32 cellular contexts compared by ENCODE assay signal in genomic region chr12:101933866-101934514, GRCh38. TPM values are rescaled to one million over a fixed set of nuclear protein-coding genes. Genes with fewer than 3 reads are reported as not detected.
DNase-seq lines count a peak whose midpoint lies in the region; ATAC-seq and TF ChIP-seq lines count a peak whose summit lies in the region.
"Had no signal": no experiment of that assay in that cellular context is flagged by ENCODE, and none has a peak within 500 bp of the region (broad histone marks: within the 10 kb centered on the region; RNA-seq: fewer than 3 reads in every experiment).

No MANE protein-coding gene starts in this region.

- no peaks in the 10 kb centered on the region for H4K20me1 ChIP-seq in mammary epithelial cell (ENCODE audit: insufficient read depth, low read length)

- H3K4me1 ChIP-seq in psoas muscle: no peaks in the 10 kb centered on the region
- H3K4me1 ChIP-seq in aorta (ENCODE audit: control insufficient read depth in 1 of 2, insufficient read depth in 2 of 2, low read length in 2 of 2): no peaks in the 10 kb centered on the region
- peaks cover 26% of the 10 kb centered on the region for H3K4me1 ChIP-seq in mammary epithelial cell (ENCODE audit: insufficient read depth, low read length)
- H3K4me1 ChIP-seq: ascending aorta, Caco-2, prostate gland had no signal

- no peaks in the 10 kb centered on the region for H3K27me3 ChIP-seq in psoas muscle (ENCODE audit: insufficient read depth in 3 of 3, low read length in 2 of 3)
- H3K27me3 ChIP-seq in aorta (ENCODE audit: control insufficient read depth in 1 of 2, insufficient read depth in 2 of 2, low read length in 1 of 2): no peaks in the 10 kb centered on the region
- no peaks in the 10 kb centered on the region for H3K27me3 ChIP-seq in mammary epithelial cell (ENCODE audit: insufficient read depth, low read length)
- H3K27me3 ChIP-seq: ascending aorta, cardiac muscle cell, foreskin keratinocyte, neutrophil had no signal

- no peaks in the 10 kb centered on the region for H3K79me2 ChIP-seq in mammary epithelial cell (ENCODE audit: insufficient read depth, low read length)

- 59 to 70% (median 61%) methylated on average over 5 of the region's 5 CpGs for WGBS in psoas muscle, 3 donors
- 62 to 65% methylated on average over 5 of the region's 5 CpGs for WGBS in aorta, 2 donors
- WGBS in mammary epithelial cell (ENCODE audit: low coverage, missing lambda C conversion rate): 65% methylated on average over 5 of the region's 5 CpGs

- dilution Hi-C loops in mammary epithelial cell (cut with HindIII; ENCODE audit: low sequenced_read_pairs): no loop called here

- H3K9ac ChIP-seq in mammary epithelial cell (ENCODE audit: insufficient read depth, low read length): no peak overlapping the region

- no peak for TF ChIP-seq POLR2A in erythroblast (IDR thresholded peaks at IDR 0.05; ENCODE audit: low read length)

- peaks cover 35% of the 10 kb centered on the region for H3K4me1 Mint-ChIP-seq in stimulated activated naive CD8-positive, alpha-beta T cell treated with anti-CD3 and anti-CD28 coated beads, Interleukin-15, Interleukin-2, amounts not matched to agents 100 ng/mL and 50 ng/mL, for 24 hours (ENCODE audit: low read depth)
- peaks cover 2% of the 10 kb centered on the region for H3K4me1 Mint-ChIP-seq in T-helper 17 cell
- H3K4me1 Mint-ChIP-seq: activated naive CD4-positive, alpha-beta T cell treated with anti-CD3 and anti-CD28 coated beads, Interleukin-2, amount 50 U/mL, for 24 hours had no signal

- H3K27ac ChIP-seq in psoas muscle (no peak overlapping the region), aorta (ENCODE audit: low read depth in 1 of 2, low read length in 2 of 2) (no peak overlapping the region), mammary epithelial cell (ENCODE audit: insufficient read depth, low read depth, low read length) (no peak overlapping the region)
- H3K27ac ChIP-seq: cardiac muscle cell, foreskin keratinocyte, neutrophil, prostate gland, SK-N-MC had no signal

- H3K27me3 Mint-ChIP-seq in stimulated activated naive CD8-positive, alpha-beta T cell treated with anti-CD3 and anti-CD28 coated beads, Interleukin-15, Interleukin-2, amounts not matched to agents 100 ng/mL and 50 ng/mL, for 24 hours: no peaks in the 10 kb centered on the region
- H3K27me3 Mint-ChIP-seq in T-helper 17 cell: peaks cover 81% of the 10 kb centered on the region
- H3K27me3 Mint-ChIP-seq: activated CD4-positive, alpha-beta memory T cell treated with anti-CD3 and anti-CD28 coated beads, Interleukin-2, amount 10 ng/mL, durations not matched to agents 7 days and 5 days had no signal

- no peaks in the 10 kb centered on the region for H3K9me3 Mint-ChIP-seq in stimulated activated naive CD8-positive, alpha-beta T cell treated with anti-CD3 and anti-CD28 coated beads, Interleukin-15, Interleukin-2, amounts not matched to agents 100 ng/mL and 50 ng/mL, for 24 hours
- H3K9me3 Mint-ChIP-seq: activated CD4-positive, alpha-beta memory T cell treated with anti-CD3 and anti-CD28 coated beads, Interleukin-2, amount 10 ng/mL, durations not matched to agents 7 days and 5 days; activated naive CD4-positive, alpha-beta T cell treated with anti-CD3 and anti-CD28 coated beads, Interleukin-2, amount 50 U/mL, for 24 hours; activated T-helper 2 cell treated with anti-CD3 and anti-CD28 coated beads, Interferon-gamma antibody, Interleukin-2, Interleukin-4, amounts not matched to agents 10 μg/mL and 5 μg/mL and 100 μg/mL, durations not matched to agents 14 hours and 24 hours and 36 hours; HFFc6 had no signal

- no peak overlapping the region for H3K4me2 ChIP-seq in mammary epithelial cell (ENCODE audit: insufficient read depth, low read depth, low read length)

- ATAC-seq in stimulated activated naive CD8-positive, alpha-beta T cell treated with anti-CD3 and anti-CD28 coated beads, Interleukin-15, Interleukin-2, amounts not matched to agents 100 U/mL and 50 U/mL, for 24 hours: no peak
- ATAC-seq in T-helper 17 cell: no peak
- ATAC-seq in psoas muscle: peak in 3 of 4 donors; percentile 28 to 45 (median 29)
- ATAC-seq in aorta (ENCODE audit: low FRiP score): peak; percentile 19
- ATAC-seq: foreskin keratinocyte had no signal

- H3K4me3 ChIP-seq in psoas muscle (no peak overlapping the region), aorta (ENCODE audit: low read length in 2 of 2) (no peak overlapping the region), mammary epithelial cell (replicated peaks in 1 of 3; ENCODE audit: insufficient read depth in 1 of 3, low read depth in 2 of 3, low read length in 3 of 3) (no peak overlapping the region)
- H3K4me3 ChIP-seq: ascending aorta, cardiac muscle cell, coronary artery, prostate gland, SK-N-MC, skin epidermis had no signal

- CTCF ChIA-PET in mammary epithelial cell (lab: Charles Lee; ENCODE audit: low non-redundant PET): no interaction called here

- no peak for TF ChIP-seq CTCF in psoas muscle (IDR thresholded peaks at IDR 0.05)
- no peak for TF ChIP-seq CTCF in mammary epithelial cell (conservative IDR thresholded peaks at IDR 0.05 in 1 of 2, IDR thresholded peaks at IDR 0.05 in 1 of 2; ENCODE audit: extremely low read depth in 1 of 2, insufficient read depth in 1 of 2, low read depth in 1 of 2, low read length in 2 of 2)

- no peak overlapping the region for H3K4me3 Mint-ChIP-seq in stimulated activated naive CD8-positive, alpha-beta T cell treated with anti-CD3 and anti-CD28 coated beads, Interleukin-15, Interleukin-2, amounts not matched to agents 100 ng/mL and 50 ng/mL, for 24 hours
- no peak overlapping the region for H3K4me3 Mint-ChIP-seq in T-helper 17 cell
- H3K4me3 Mint-ChIP-seq: activated CD4-positive, alpha-beta memory T cell treated with anti-CD3 and anti-CD28 coated beads, Interleukin-2, amount 10 ng/mL, durations not matched to agents 7 days and 5 days; activated naive CD4-positive, alpha-beta T cell treated with anti-CD3 and anti-CD28 coated beads, Interleukin-2, amount 50 U/mL, for 24 hours; HFFc6 had no signal

- H3K9me3 ChIP-seq in T-helper 17 cell (ENCODE audit: control insufficient read depth, low read length, poor library complexity, severe bottlenecking) (no peaks in the 10 kb centered on the region), psoas muscle (no peaks in the 10 kb centered on the region), aorta (ENCODE audit: control insufficient read depth, low read length) (no peaks in the 10 kb centered on the region), mammary epithelial cell (replicated peaks; ENCODE audit: insufficient read depth, low read length) (no peaks in the 10 kb centered on the region)
- H3K9me3 ChIP-seq: ascending aorta, Caco-2, neutrophil, prostate gland had no signal

- no peak for DNase-seq in stimulated activated naive CD8-positive, alpha-beta T cell treated with anti-CD3 and anti-CD28 coated beads, Interleukin-15, Interleukin-2, amounts not matched to agents 100 U/mL and 50 U/mL, for 24 hours
- no peak for DNase-seq in T-helper 17 cell
- DNase-seq in psoas muscle: peak; percentile 48 to 64
- no peak for DNase-seq in aorta
- no peak for DNase-seq in NCI-H524 treated with DMSO at 0.1 percent for 48 hours (lab: John Stamatoyannopoulos, UW)
- no peak for DNase-seq in erythroblast (lab: John Stamatoyannopoulos, UW)
- DNase-seq in mammary epithelial cell: no peak
- DNase-seq: activated CD4-positive, alpha-beta memory T cell treated with anti-CD3 and anti-CD28 coated beads, Interleukin-2, amount 10 ng/mL, durations not matched to agents 7 days and 5 days; activated CD4-positive, alpha-beta T cell treated with anti-CD3 and anti-CD28 coated beads for 1 hour; activated CD8-positive, alpha-beta memory T cell treated with anti-CD3 and anti-CD28 coated beads, Interleukin-2, amount 50 U/mL, for 48 hours; C1 segment of cervical spinal cord; Caco-2; effector memory CD4-positive, alpha-beta T cell; foreskin keratinocyte; GDM1; HFFc6; mesendoderm; NCI-H187; NCI-H69; RPMI8226; stimulated activated CD4-positive, alpha-beta T cell treated with anti-CD3 and anti-CD28 coated beads, Interleukin-1b, Interleukin-23, amount 100 ng/mL, for 48 hours; stimulated activated CD8-positive, alpha-beta memory T cell treated with anti-CD3 and anti-CD28 coated beads, Interleukin-4, amount 100 ng/mL, for 48 hours had no signal

- H3K36me3 ChIP-seq in psoas muscle (ENCODE audit: insufficient read depth in 1 of 2, low read depth in 1 of 2): no peaks in the 10 kb centered on the region
- no peaks in the 10 kb centered on the region for H3K36me3 ChIP-seq in aorta (ENCODE audit: control insufficient read depth in 1 of 2, insufficient read depth in 2 of 2, low read length in 1 of 2)
- H3K36me3 ChIP-seq in mammary epithelial cell (ENCODE audit: insufficient read depth, low read length): no peaks in the 10 kb centered on the region
- H3K36me3 ChIP-seq: ascending aorta, cardiac muscle cell, neutrophil, prostate gland had no signal

- BruUV-seq in mammary epithelial cell (replicated peaks; lab: Mats Ljungman, UMichigan): no TSS peak

- H2AFZ ChIP-seq in mammary epithelial cell (ENCODE audit: low read depth, low read length): no peak overlapping the region

- H3K36me3 Mint-ChIP-seq in stimulated activated naive CD8-positive, alpha-beta T cell treated with anti-CD3 and anti-CD28 coated beads, Interleukin-15, Interleukin-2, amounts not matched to agents 100 ng/mL and 50 ng/mL, for 24 hours (ENCODE audit: low read depth): no peaks in the 10 kb centered on the region
- H3K36me3 Mint-ChIP-seq in T-helper 17 cell (ENCODE audit: low read depth): peaks cover 2% of the 10 kb centered on the region
- H3K36me3 Mint-ChIP-seq: activated naive CD4-positive, alpha-beta T cell treated with anti-CD3 and anti-CD28 coated beads, Interleukin-2, amount 50 U/mL, for 24 hours had no signal

- in situ Hi-C loops in mammary epithelial cell (cut with MboI; ENCODE audit: low sequenced_read_pairs in 2 of 2): loop anchor here in 1 of 2 donors (25.0 kb wide), 1 partner anchor 553 kb away; the partner anchor contains the start of gene IGF1

- intact Hi-C loops in psoas muscle (cut with DNase I): loop anchor here (10.0 kb wide), 2 partner anchors 181 to 831 kb away; no protein-coding TSS in a partner anchor
- intact Hi-C loops in aorta (cut with DNase I): loop anchor here in 1 of 2 donors (10.0 kb wide), 1 partner anchor 831 kb away; no protein-coding TSS in a partner anchor
- intact Hi-C loops in mammary epithelial cell (cut with micrococcal nuclease): loop anchor here (10.0 kb wide), 3 partner anchors 191 to 941 kb away; partner anchors contain the start of genes NUP37 and PARPBP

- H3K27ac Mint-ChIP-seq in stimulated activated naive CD8-positive, alpha-beta T cell treated with anti-CD3 and anti-CD28 coated beads, Interleukin-15, Interleukin-2, amounts not matched to agents 100 ng/mL and 50 ng/mL, for 24 hours: peak overlapping the region; percentile 42
- peak overlapping the region; percentile 47 for H3K27ac Mint-ChIP-seq in T-helper 17 cell
- H3K27ac Mint-ChIP-seq: activated CD4-positive, alpha-beta memory T cell treated with anti-CD3 and anti-CD28 coated beads, Interleukin-2, amount 10 ng/mL, durations not matched to agents 7 days and 5 days; activated naive CD4-positive, alpha-beta T cell treated with anti-CD3 and anti-CD28 coated beads, Interleukin-2, amount 50 U/mL, for 24 hours; activated T-helper 2 cell treated with anti-CD3 and anti-CD28 coated beads, Interferon-gamma antibody, Interleukin-2, Interleukin-4, amounts not matched to agents 10 μg/mL and 5 μg/mL and 100 μg/mL, durations not matched to agents 14 hours and 24 hours and 36 hours; HFFc6 had no signal

RNA-seq across cellular contexts. Expression of gene DRAM1, which starts 56.6 kb away (rescaled TPM):
- total RNA-seq in T-helper 17 cell (1 to 10 TPM; 1.8 to 3.1 TPM), psoas muscle (1 to 10 TPM; 2.8 to 6.8 (median 4.6) TPM), aorta (10 to 100 TPM; 28.6 to 37.4 TPM), mammary epithelial cell (10 to 100 TPM; 24.1 to 35.2 TPM)
- polyA plus RNA-seq in psoas muscle (1 to 10 TPM; 3.8 to 6.2 (median 4.1) TPM), aorta (10 to 100 TPM; 11.0 to 16.5 TPM), mammary epithelial cell (11.2 TPM)
- polyA minus RNA-seq in mammary epithelial cell: 10.1 TPM

Comparison
In these comparisons a context has a peak if more than half of its experiments do, and no peak if none do; other contexts are left out.
1. ATAC-seq: peak in psoas muscle (3 of 4) and aorta (single experiment); none in stimulated activated naive CD8-positive, alpha-beta T cell treated with anti-CD3 and anti-CD28 coated beads, Interleukin-15, Interleukin-2, amounts not matched to agents 100 U/mL and 50 U/mL, for 24 hours (single experiment) and T-helper 17 cell (single experiment).
2. DNase-seq: peak in psoas muscle (2 of 2); none in stimulated activated naive CD8-positive, alpha-beta T cell treated with anti-CD3 and anti-CD28 coated beads, Interleukin-15, Interleukin-2, amounts not matched to agents 100 U/mL and 50 U/mL, for 24 hours (single experiment), T-helper 17 cell (0 of 3), aorta (0 of 2), NCI-H524 treated with DMSO at 0.1 percent for 48 hours (single experiment), erythroblast (0 of 2) and mammary epithelial cell (single experiment).